In the genomic region with DNA sequence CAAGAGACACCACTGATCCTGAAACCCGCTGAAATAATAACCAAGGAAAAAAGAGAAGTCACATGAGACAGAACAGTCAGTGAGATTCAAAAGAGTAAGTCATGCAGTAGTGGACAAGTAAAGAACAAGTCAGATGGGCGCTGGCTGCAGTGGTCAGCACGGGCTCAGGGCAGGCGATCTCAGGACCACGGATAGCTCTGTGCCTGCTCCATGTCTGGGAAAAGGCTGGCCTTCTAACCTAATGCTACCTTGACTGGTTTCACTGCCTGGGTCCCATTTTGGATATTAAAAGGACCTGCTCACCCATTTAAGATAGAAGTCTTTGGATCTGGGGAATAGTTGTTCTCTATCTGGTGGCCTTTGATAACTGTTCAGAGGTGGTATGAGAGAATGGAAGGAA, we compare ENCODE assay signal across 14 cellular contexts.
DNase-seq lines count a peak whose midpoint lies in the region; ATAC-seq and TF ChIP-seq lines count a peak whose summit lies in the region.
"Had no signal": no experiment of that assay in that cellular context is flagged by ENCODE, and none has a peak within 500 bp of the region (broad histone marks: within the 10 kb centered on the region; RNA-seq: fewer than 3 reads in every experiment).

No MANE protein-coding gene starts in this region.

- H3K36me3 ChIP-seq in mammary epithelial cell (ENCODE audit: insufficient read depth, low read length) (no peaks in the 10 kb centered on the region), left lung (no peaks in the 10 kb centered on the region)
- H3K36me3 ChIP-seq in CD8-positive, alpha-beta T cell (ENCODE audit: insufficient read depth, low read length), result no peaks in the 10 kb centered on the region
- H3K36me3 ChIP-seq: gastrocnemius medialis had no signal

- H3K4me2 ChIP-seq in mammary epithelial cell (ENCODE audit: insufficient read depth, low read depth, low read length), result no peak overlapping the region
- H3K4me2 ChIP-seq: smooth muscle cell had no signal

- H3K4me1 Mint-ChIP-seq in CD8-positive, alpha-beta T cell (ENCODE audit: low read depth), result peaks cover 9% of the 10 kb centered on the region

- CTCF ChIA-PET in mammary epithelial cell (lab: Charles Lee; ENCODE audit: low non-redundant PET), result no interaction called here
- CTCF ChIA-PET in CD8-positive, alpha-beta T cell (lab: Charles Lee), result interaction anchor here (0.7 to 1.2 kb wide), 3 partner anchors 19 to 175 kb away, joined by 3 to 4 read pairs (median 4); no protein-coding TSS in a partner anchor

- intact Hi-C loops in mammary epithelial cell (cut with micrococcal nuclease), result no loop called here
- intact Hi-C loops in left lung (cut with DNase I), result no loop called here
- intact Hi-C loops in CD8-positive, alpha-beta T cell (cut with DNase I, micrococcal nuclease), result loop anchor here in 1 of 2 experiments (10.0 kb wide), 1 partner anchor 319 kb away; no protein-coding TSS in a partner anchor

- POLR2A ChIA-PET in CD8-positive, alpha-beta T cell (lab: Charles Lee), result no interaction called here

- no peak overlapping the region for H2AFZ ChIP-seq in mammary epithelial cell (ENCODE audit: low read depth, low read length)

- H3K9ac ChIP-seq in mammary epithelial cell (ENCODE audit: insufficient read depth, low read length), result no peak overlapping the region

- H3K4me1 ChIP-seq in mammary epithelial cell (ENCODE audit: insufficient read depth, low read length) (no peaks in the 10 kb centered on the region), left lung (no peaks in the 10 kb centered on the region)
- H3K4me1 ChIP-seq in CD8-positive, alpha-beta T cell (ENCODE audit: insufficient read depth, low read length), result peaks cover 3% of the 10 kb centered on the region
- H3K4me1 ChIP-seq: gastrocnemius medialis had no signal

- H3K9me3 ChIP-seq in mammary epithelial cell (replicated peaks; ENCODE audit: insufficient read depth, low read length), result no peaks in the 10 kb centered on the region
- no peaks in the 10 kb centered on the region for H3K9me3 ChIP-seq in left lung
- H3K9me3 ChIP-seq in CD8-positive, alpha-beta T cell (ENCODE audit: low read length), result no peaks in the 10 kb centered on the region
- H3K9me3 ChIP-seq: gastrocnemius medialis had no signal

- H3K36me3 Mint-ChIP-seq in CD8-positive, alpha-beta T cell, result no peaks in the 10 kb centered on the region

- H3K27me3 ChIP-seq in mammary epithelial cell (ENCODE audit: insufficient read depth, low read length) (peaks cover 2% of the 10 kb centered on the region), left lung (no peaks in the 10 kb centered on the region)
- H3K27me3 ChIP-seq in CD8-positive, alpha-beta T cell (ENCODE audit: insufficient read depth, low read length), result no peaks in the 10 kb centered on the region
- H3K27me3 ChIP-seq: gastrocnemius medialis had no signal

- no peak overlapping the region for H3K27ac Mint-ChIP-seq in CD8-positive, alpha-beta T cell

- no peaks in the 10 kb centered on the region for H3K9me3 Mint-ChIP-seq in CD8-positive, alpha-beta T cell

- TF ChIP-seq CTCF in AG10803 (conservative IDR thresholded peaks at IDR 0.05; ENCODE audit: low read length) (no peak), mammary epithelial cell (conservative IDR thresholded peaks at IDR 0.05 in 1 of 2, IDR thresholded peaks at IDR 0.05 in 1 of 2; ENCODE audit: extremely low read depth in 1 of 2, insufficient read depth in 1 of 2, low read depth in 1 of 2, low read length in 2 of 2) (no peak), left lung (IDR thresholded peaks at IDR 0.05) (no peak)
- no peak for TF ChIP-seq CTCF in CD8-positive, alpha-beta T cell (IDR thresholded peaks at IDR 0.05)

- BruUV-seq in mammary epithelial cell (replicated peaks; lab: Mats Ljungman, UMichigan), result no TSS peak

- H3K79me2 ChIP-seq in mammary epithelial cell (ENCODE audit: insufficient read depth, low read length), result no peaks in the 10 kb centered on the region

- H3K4me3 ChIP-seq in AG10803 (ENCODE audit: low read length) (no peak overlapping the region), mammary epithelial cell (replicated peaks in 1 of 3; ENCODE audit: insufficient read depth in 1 of 3, low read depth in 2 of 3, low read length in 3 of 3) (no peak overlapping the region), left lung (no peak overlapping the region)
- no peak overlapping the region for H3K4me3 ChIP-seq in CD8-positive, alpha-beta T cell (ENCODE audit: low read depth, low read length)
- H3K4me3 ChIP-seq: gastrocnemius medialis, smooth muscle cell had no signal

- H3K27me3 Mint-ChIP-seq in CD8-positive, alpha-beta T cell (ENCODE audit: low read depth), result no peaks in the 10 kb centered on the region

- no peaks in the 10 kb centered on the region for H4K20me1 ChIP-seq in mammary epithelial cell (ENCODE audit: insufficient read depth, low read length)

- ATAC-seq in left lung (peak; percentile 81), GM21723 (IDR thresholded peaks at IDR 0.05; ENCODE audit: unreplicated experiment) (no peak)
- no peak for ATAC-seq in CD8-positive, alpha-beta T cell
- ATAC-seq: gastrocnemius medialis had no signal

- H3K27ac ChIP-seq in mammary epithelial cell (ENCODE audit: insufficient read depth, low read depth, low read length) (no peak overlapping the region), left lung (no peak overlapping the region)
- H3K27ac ChIP-seq in CD8-positive, alpha-beta T cell (ENCODE audit: low read depth, low read length), result no peak overlapping the region
- H3K27ac ChIP-seq: gastrocnemius medialis had no signal

- WGBS in mammary epithelial cell (ENCODE audit: low coverage, missing lambda C conversion rate), result 45% methylated on average over 4 of the region's 5 CpGs

- in situ Hi-C loops in mammary epithelial cell (cut with MboI; ENCODE audit: low sequenced_read_pairs in 2 of 2), result no loop called here

- peak; percentile 42 for DNase-seq in AG10803 (ENCODE audit: low read depth)
- peak; percentile 36 for DNase-seq in LoVo (ENCODE audit: low spot score)
- peak; percentile 26 for DNase-seq in mammary epithelial cell
- DNase-seq in left lung, result no peak
- DNase-seq in NK-92 (lab: John Stamatoyannopoulos, UW; ENCODE audit: unreplicated experiment), result no peak
- no peak for DNase-seq in middle frontal gyrus (ENCODE audit: extremely low spot score, low spot score)
- DNase-seq in CD8-positive, alpha-beta T cell, result no peak
- DNase-seq: gastrocnemius medialis, Karpas-422, midbrain, NCI-H526, T-helper 9 cell had no signal

- dilution Hi-C loops in mammary epithelial cell (cut with HindIII; ENCODE audit: low sequenced_read_pairs), result no loop called here

- no peak overlapping the region for H3K4me3 Mint-ChIP-seq in CD8-positive, alpha-beta T cell

Comparison
In these comparisons a context has a peak if more than half of its experiments do, and no peak if none do; other contexts are left out.
1. DNase-seq: peak in AG10803 (single experiment), LoVo (single experiment) and mammary epithelial cell (single experiment); none in left lung (0 of 2), NK-92 (single experiment), middle frontal gyrus (single experiment) and CD8-positive, alpha-beta T cell (0 of 7).